ENCODE assay signal across 18 cellular contexts in genomic region chrX:38661561-38661960, GRCh38.
A peak's percentile ranks its signal among the peaks of the same experiment; 100 is the strongest.
DNase-seq lines count a peak whose midpoint lies in the region; ATAC-seq, FAIRE-seq and TF ChIP-seq lines count a peak whose summit lies in the region.
"Had no signal": no experiment of that assay in that cellular context is flagged by ENCODE, and none has a peak within 500 bp of the region (broad histone marks: within the 10 kb centered on the region; RNA-seq: fewer than 3 reads in every experiment).

No MANE protein-coding gene starts in this region.

- in situ Hi-C loops in GM12878 (cut with MboI): loop anchor here (10.0 kb wide), 1 partner anchor 483 kb away; no protein-coding TSS in a partner anchor

- H2AFZ ChIP-seq in GM12878 (ENCODE audit: control insufficient read depth, low read depth, low read length): no peak overlapping the region

- H3K4me1 ChIP-seq in GM12878 (ENCODE audit: control insufficient read depth, insufficient read depth, low read length): peaks cover 8% of the 10 kb centered on the region; the same call in 1 of the 2 replicates

- no peaks in the 10 kb centered on the region; a peak in 1 of 4 replicates for H3K27me3 ChIP-seq in GM12878 (replicated peaks in 1 of 2; ENCODE audit: control insufficient read depth in 2 of 2, insufficient read depth in 2 of 2, low read length in 1 of 2)

- POLR2A ChIA-PET in GM12878 (lab: Charles Lee): no interaction called here

- H3K9ac ChIP-seq in GM12878 (ENCODE audit: control insufficient read depth, insufficient read depth, low read length): no peak overlapping the region

- no peak overlapping the region for H3K4me2 ChIP-seq in GM12878 (ENCODE audit: control insufficient read depth, insufficient read depth)

- CTCF ChIA-PET in GM12878 (lab: Yijun Ruan, JAX): interaction anchor here (0.6 to 3.6 kb wide), 4 partner anchors 11 to 400 kb away, joined by 3 to 17 read pairs (median 7); no protein-coding TSS in a partner anchor

- no peaks in the 10 kb centered on the region for H4K20me1 ChIP-seq in GM12878 (ENCODE audit: control insufficient read depth, insufficient read depth)

- SMC1A ChIA-PET in GM12878 (lab: Charles Lee; ENCODE audit: uncharacterized antibody, unreplicated experiment): interaction anchor here (3.2 kb wide), 1 partner anchor 11 kb away, joined by 25 read pairs; no protein-coding TSS in a partner anchor

- H3K9me3 ChIP-seq in GM12878 (replicated peaks; ENCODE audit: control insufficient read depth, insufficient read depth, low read length): no peaks in the 10 kb centered on the region

- no peak for TF ChIP-seq RAD21 in GM12878 (IDR thresholded peaks at IDR 0.05; ENCODE audit: insufficient read depth, low read depth, low read length)

- H3K27ac ChIP-seq in GM12878 (ENCODE audit: control insufficient read depth, insufficient read depth): no peak overlapping the region

- ATAC-seq in GM19395 (IDR thresholded peaks at IDR 0.05; ENCODE audit: unreplicated experiment) (peak; percentile 60), HG02870 (IDR thresholded peaks at IDR 0.05; ENCODE audit: unreplicated experiment) (peak; percentile 50), GM12878 (peak; percentile 68), Right ventricle myocardium superior (ENCODE audit: poor library complexity) (no peak)
- no peak for ATAC-seq in stimulated activated naive CD8-positive, alpha-beta T cell treated with anti-CD3 and anti-CD28 coated beads, Interleukin-15, Interleukin-2, amounts not matched to agents 100 U/mL and 50 U/mL, for 24 hours

- H3K79me2 ChIP-seq in GM12878 (ENCODE audit: control insufficient read depth, insufficient read depth, low read length): no peaks in the 10 kb centered on the region

- DNase-seq in GM18507 (ENCODE audit: extremely low spot score, insufficient read length, low read depth) (no peak), GM12878 (ENCODE audit: low read depth, low spot score) (peak; percentile 38), Right ventricle myocardium superior (no peak), GM03348 (ENCODE audit: low spot score) (no peak), immature natural killer cell (no peak)
- DNase-seq in stimulated activated naive CD8-positive, alpha-beta T cell treated with anti-CD3 and anti-CD28 coated beads, Interleukin-15, Interleukin-2, amounts not matched to agents 100 U/mL and 50 U/mL, for 24 hours: no peak
- DNase-seq: CD4-positive, alpha-beta memory T cell; DND-41; GDM1; MV-4-11; NCI-H1417 treated with DMSO at 0.1 percent for 48 hours; NCI-H2081; NK-92 treated with Interleukin-12 subunit alpha and Interleukin-12 subunit beta, amount 100 ng/mL, for 24 hours; T1000 had no signal

- no peaks in the 10 kb centered on the region for H3K36me3 ChIP-seq in GM12878 (ENCODE audit: control insufficient read depth in 2 of 2, insufficient read depth in 2 of 2, low read length in 1 of 2)

- TF ChIP-seq CTCF in GM12878 (IDR thresholded peaks at IDR 0.05 in 2 of 3, conservative IDR thresholded peaks at IDR 0.05 in 1 of 3; ENCODE audit: control insufficient read depth in 2 of 3, extremely low read depth in 1 of 3, insufficient read depth in 1 of 3, low read depth in 3 of 3, low read length in 3 of 3): no peak

- H3K27ac Mint-ChIP-seq in immature natural killer cell: no peak overlapping the region
- H3K27ac Mint-ChIP-seq: B cell; CD4-positive, alpha-beta memory T cell had no signal

- no peaks in the 10 kb centered on the region for H3K9me3 Mint-ChIP-seq in immature natural killer cell
- H3K9me3 Mint-ChIP-seq: CD4-positive, alpha-beta memory T cell had no signal

- RAD21 ChIA-PET in GM12878 (lab: Charles Lee; ENCODE audit: unreplicated experiment): interaction anchor here (0.8 to 1.8 kb wide), 6 partner anchors 10 to 535 kb away, joined by 3 to 17 read pairs (median 4); partner anchors contain the start of gene RPGR

- H3K36me3 Mint-ChIP-seq in immature natural killer cell: no peaks in the 10 kb centered on the region
- H3K36me3 Mint-ChIP-seq: CD4-positive, alpha-beta memory T cell had no signal

- no peaks in the 10 kb centered on the region for H3K4me1 Mint-ChIP-seq in immature natural killer cell
- H3K4me1 Mint-ChIP-seq: B cell; CD4-positive, alpha-beta memory T cell had no signal

- TF ChIP-seq POLR2A in GM12878 (IDR thresholded peaks at IDR 0.05; ENCODE audit: low read depth, low read length): no peak

- FAIRE-seq in GM18507 (lab: Jason Lieb, UNC) (peak; percentile 84), GM12878 (lab: Jason Lieb, UNC) (no peak)
- FAIRE-seq: H54 had no signal

- intact Hi-C loops in GM12878 (cut with micrococcal nuclease; ENCODE audit: unreplicated experiment) (loop anchor here (5.0 to 10.0 kb wide), 2 partner anchors 493 to 976 kb away; no protein-coding TSS in a partner anchor), Right ventricle myocardium superior (cut with DNase I) (no loop called here)

- no peak for TF ChIP-seq EP300 in GM12878 (IDR thresholded peaks at IDR 0.05; ENCODE audit: borderline replicate concordance in 1 of 2, control insufficient read depth in 1 of 2, low read depth in 2 of 2, low read length in 2 of 2)

- BruUV-seq in GM12878 (replicated peaks; lab: Mats Ljungman, UMichigan): no TSS peak

- no peak overlapping the region for H3K4me3 ChIP-seq in GM12878

- under 1% methylated on average over 5 of the region's 5 CpGs for WGBS in GM12878 (ENCODE audit: insufficient coverage, insufficient replicate concordance, low lambda C conversion rate, missing lambda C conversion rate)

- H3K27me3 Mint-ChIP-seq in immature natural killer cell (ENCODE audit: low read depth in 3 of 3): peaks cover 0 to 6% (median 2%) of the 10 kb centered on the region in 3 donors
- H3K27me3 Mint-ChIP-seq: CD4-positive, alpha-beta memory T cell had no signal

- no peak overlapping the region for H3K4me3 Mint-ChIP-seq in immature natural killer cell
- H3K4me3 Mint-ChIP-seq: B cell; CD4-positive, alpha-beta memory T cell had no signal

TF ChIP-seq in GM12878, 131 proteins besides CTCF, POLR2A, EP300 and RAD21:
- TF ChIP-seq MEF2B (IDR thresholded peaks at IDR 0.05; ENCODE audit: partially characterized antibody, poor library complexity, severe bottlenecking) (peak; percentile 76), JUNB (IDR thresholded peaks at IDR 0.05) (peak; percentile 49), NFIC (IDR thresholded peaks at IDR 0.05; ENCODE audit: low read depth, low read length) (peak; percentile 46; the same call in 1 of the 2 replicates), BCL3 (IDR thresholded peaks at IDR 0.05; ENCODE audit: borderline replicate concordance, insufficient read depth, low read depth, low read length, poor library complexity, severe bottlenecking) (peak; percentile 52), HCFC1 (IDR thresholded peaks at IDR 0.05; ENCODE audit: low read length) (no peak), ZBED1 (IDR thresholded peaks at IDR 0.05; ENCODE audit: borderline replicate concordance) (0 out of 2 replicates have a peak, but pooled peaks have one; percentile 19), RUNX3 (IDR thresholded peaks at IDR 0.05; ENCODE audit: low read length) (peak; percentile 52), ATF2 (IDR thresholded peaks at IDR 0.05; ENCODE audit: low read length) (peak; percentile 75), NFXL1 (IDR thresholded peaks at IDR 0.05; ENCODE audit: borderline replicate concordance) (no peak), NR2F1 (conservative IDR thresholded peaks at IDR 0.05) (0 out of 2 replicates have a peak, but pooled peaks have one; percentile 10)

Comparison
In these comparisons a context has a peak if more than half of its experiments do, and no peak if none do; other contexts are left out.
1. ATAC-seq: peak in GM19395 (single experiment), HG02870 (single experiment) and GM12878 (single experiment); none in Right ventricle myocardium superior (single experiment) and stimulated activated naive CD8-positive, alpha-beta T cell treated with anti-CD3 and anti-CD28 coated beads, Interleukin-15, Interleukin-2, amounts not matched to agents 100 U/mL and 50 U/mL, for 24 hours (single experiment).